Comparison of ENCODE assay signal across 1 cellular context in genomic region chr1:1305300-1306069, GRCh38.
TF ChIP-seq lines count a peak whose summit lies in the region.

No MANE protein-coding gene starts in this region.

TF ChIP-seq in HCT116, 20 proteins besides CTCF, POLR2A, EP300 and RAD21 (continued from another document):
- TF ChIP-seq CEBPB (IDR thresholded peaks at IDR 0.05; ENCODE audit: low read depth), result no peak
